ENCODE assay signal across 8 cellular contexts in the genomic region with DNA sequence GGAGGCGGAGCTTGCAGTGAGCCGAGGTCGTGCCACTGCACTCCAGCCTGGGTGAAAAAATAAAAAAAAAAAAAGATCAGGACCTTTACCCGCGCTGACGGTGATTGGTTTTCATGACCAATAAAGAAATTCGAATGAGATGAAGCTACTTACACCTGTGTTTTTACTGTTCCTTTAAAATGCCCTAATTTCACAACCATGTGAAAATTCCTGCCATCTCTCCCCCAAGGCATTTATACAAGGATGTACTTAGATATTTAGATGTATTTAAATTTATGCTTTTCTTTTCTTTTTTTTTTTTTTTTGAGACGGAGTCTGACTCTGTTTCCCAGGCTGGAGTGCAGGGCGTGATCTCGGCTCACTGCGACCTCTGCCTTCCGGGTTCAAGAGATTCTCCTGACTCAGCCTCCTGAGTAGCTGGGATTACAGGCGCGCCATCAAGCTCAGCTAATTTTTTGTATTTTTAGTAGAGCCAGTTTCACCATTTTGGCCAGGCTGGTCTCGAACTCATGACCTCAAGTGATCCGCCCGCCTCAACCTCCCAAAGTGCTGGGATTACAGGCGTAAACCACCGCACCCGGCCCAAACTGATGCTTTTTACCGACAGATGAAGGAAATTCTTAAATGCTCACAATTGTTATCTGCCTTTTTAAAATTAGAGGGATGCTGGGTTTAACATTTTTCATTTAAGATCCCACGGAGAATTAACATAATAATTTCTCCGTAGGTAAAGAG. TPM values are rescaled to one million over a fixed set of nuclear protein-coding genes. Genes with fewer than 3 reads are reported as not detected.
DNase-seq lines count a peak whose midpoint lies in the region; ATAC-seq and TF ChIP-seq lines count a peak whose summit lies in the region.

No MANE protein-coding gene starts in this region.

- H3K27ac ChIP-seq in transverse colon: peak overlapping the region; percentile 99 to 100 (median 99)

- no peak for TF ChIP-seq POLR2A in transverse colon (IDR thresholded peaks at IDR 0.05)

- in situ Hi-C loops in transverse colon (cut with MboI; ENCODE audit: low pct_ligation_motif_present in 1 of 4, low pct_unique_long_range_greater_than_20kb in 1 of 4, low sequenced_read_pairs in 3 of 4): loop anchor here in 1 of 4 donors (5.0 kb wide), 1 partner anchor 141 kb away; the partner anchor contains the start of gene MCM10

- intact Hi-C loops in activated naive CD4-positive, alpha-beta T cell treated with anti-CD3 and anti-CD28 coated beads for 36 hours (cut with micrococcal nuclease): loop anchor here (1.0 to 5.0 kb wide), 9 partner anchors 32 to 1261 kb away; partner anchors contain the start of genes CAMK1D, MCM10, PRPF18 and SEPHS1
- intact Hi-C loops in activated T-helper 1 cell treated with anti-CD3 and anti-CD28 coated beads, Interleukin-12 subunit alpha, Interleukin-12 subunit beta, Interleukin-2, Interleukin-4 antibody, amounts not matched to agents 30 ng/mL and 10 ng/mL and 1 ng/mL, durations not matched to agents 14 hours and 24 hours and 36 hours (cut with micrococcal nuclease): loop anchor here (1.0 to 2.0 kb wide), 7 partner anchors 32 to 1181 kb away; partner anchors contain the start of genes MCM10, OPTN and SEPHS1
- intact Hi-C loops in transverse colon (cut with DNase I; ENCODE audit: low total_unique reads): loop anchor here (1.0 kb wide), 1 partner anchor 142 kb away; the partner anchor contains the start of gene MCM10

- peaks cover 24% of the 10 kb centered on the region for H3K4me1 Mint-ChIP-seq in activated naive CD4-positive, alpha-beta T cell treated with anti-CD3 and anti-CD28 coated beads for 36 hours (ENCODE audit: low read depth)
- H3K4me1 Mint-ChIP-seq in activated T-helper 1 cell treated with anti-CD3 and anti-CD28 coated beads, Interleukin-12 subunit alpha, Interleukin-12 subunit beta, Interleukin-2, Interleukin-4 antibody, amounts not matched to agents 30 ng/mL and 10 ng/mL and 1 ng/mL, durations not matched to agents 14 hours and 24 hours and 36 hours (ENCODE audit: low read depth): peaks cover 20% of the 10 kb centered on the region
- peaks cover 9% of the 10 kb centered on the region for H3K4me1 Mint-ChIP-seq in mesothelial cell of epicardium

- no peaks in the 10 kb centered on the region for H3K27me3 Mint-ChIP-seq in activated naive CD4-positive, alpha-beta T cell treated with anti-CD3 and anti-CD28 coated beads for 36 hours (ENCODE audit: low read depth)
- H3K27me3 Mint-ChIP-seq in activated T-helper 1 cell treated with anti-CD3 and anti-CD28 coated beads, Interleukin-12 subunit alpha, Interleukin-12 subunit beta, Interleukin-2, Interleukin-4 antibody, amounts not matched to agents 30 ng/mL and 10 ng/mL and 1 ng/mL, durations not matched to agents 14 hours and 24 hours and 36 hours (ENCODE audit: insufficient read depth): no peaks in the 10 kb centered on the region
- no peaks in the 10 kb centered on the region for H3K27me3 Mint-ChIP-seq in mesothelial cell of epicardium (ENCODE audit: low read depth)

- H3K27me3 ChIP-seq in transverse colon: no peaks in the 10 kb centered on the region

- H3K4me3 ChIP-seq in transverse colon: peak overlapping the region in 3 of 4 donors; percentile 43 to 70 (median 45)

- TF ChIP-seq CTCF in mesothelial cell of epicardium (IDR thresholded peaks at IDR 0.05; ENCODE audit: unreplicated experiment) (no peak), transverse colon (IDR thresholded peaks at IDR 0.05) (no peak)

- no peaks in the 10 kb centered on the region for H3K9me3 Mint-ChIP-seq in activated naive CD4-positive, alpha-beta T cell treated with anti-CD3 and anti-CD28 coated beads for 36 hours
- H3K9me3 Mint-ChIP-seq in activated T-helper 1 cell treated with anti-CD3 and anti-CD28 coated beads, Interleukin-12 subunit alpha, Interleukin-12 subunit beta, Interleukin-2, Interleukin-4 antibody, amounts not matched to agents 30 ng/mL and 10 ng/mL and 1 ng/mL, durations not matched to agents 14 hours and 24 hours and 36 hours: no peaks in the 10 kb centered on the region
- H3K9me3 Mint-ChIP-seq in mesothelial cell of epicardium: no peaks in the 10 kb centered on the region

- no peak for TF ChIP-seq EP300 in transverse colon (IDR thresholded peaks at IDR 0.05; ENCODE audit: low read depth)

- 81 to 84% methylated on average over 19 to 23 of the region's 23 CpGs for WGBS in transverse colon (ENCODE audit: low coverage in 1 of 2), 2 donors

- H3K4me1 ChIP-seq in transverse colon: peaks cover 3 to 27% (median 15%) of the 10 kb centered on the region in 4 donors

- ATAC-seq in HG03460 (IDR thresholded peaks at IDR 0.05; ENCODE audit: unreplicated experiment): no peak

- CTCF ChIA-PET in activated naive CD4-positive, alpha-beta T cell treated with anti-CD3 and anti-CD28 coated beads for 36 hours (lab: Charles Lee): interaction anchor here (0.6 to 5.6 kb wide), 14 partner anchors 10 to 460 kb away, joined by 3 to 53 read pairs (median 4); partner anchors contain the start of gene MCM10

- DNase-seq in activated naive CD4-positive, alpha-beta T cell treated with anti-CD3 and anti-CD28 coated beads for 36 hours: no peak
- no peak for DNase-seq in activated naive CD4-positive, alpha-beta T cell treated with Interleukin-2 at 50 U/mL for 16 hours
- DNase-seq in activated T-helper 1 cell treated with anti-CD3 and anti-CD28 coated beads, Interleukin-12 subunit alpha, Interleukin-12 subunit beta, Interleukin-2, Interleukin-4 antibody, amounts not matched to agents 30 ng/mL and 10 ng/mL and 1 ng/mL, durations not matched to agents 14 hours and 24 hours and 36 hours (ENCODE audit: low spot score): no peak
- DNase-seq in mesothelial cell of epicardium (ENCODE audit: low spot score in 2 of 2, unreplicated experiment in 2 of 2) (no peak), transverse colon (no peak), NCI-H187 (lab: John Stamatoyannopoulos, UW) (no peak), amniotic stem cell (lab: John Stamatoyannopoulos, UW) (no peak)

- H3K9me3 ChIP-seq in transverse colon: no peaks in the 10 kb centered on the region

- no peaks in the 10 kb centered on the region for H3K36me3 ChIP-seq in transverse colon

- peaks cover 5% of the 10 kb centered on the region for H3K36me3 Mint-ChIP-seq in activated naive CD4-positive, alpha-beta T cell treated with anti-CD3 and anti-CD28 coated beads for 36 hours (ENCODE audit: low read depth)
- peaks cover 5% of the 10 kb centered on the region for H3K36me3 Mint-ChIP-seq in activated T-helper 1 cell treated with anti-CD3 and anti-CD28 coated beads, Interleukin-12 subunit alpha, Interleukin-12 subunit beta, Interleukin-2, Interleukin-4 antibody, amounts not matched to agents 30 ng/mL and 10 ng/mL and 1 ng/mL, durations not matched to agents 14 hours and 24 hours and 36 hours (ENCODE audit: low read depth)
- no peaks in the 10 kb centered on the region for H3K36me3 Mint-ChIP-seq in mesothelial cell of epicardium

- peak overlapping the region; percentile 95 for H3K27ac Mint-ChIP-seq in activated naive CD4-positive, alpha-beta T cell treated with anti-CD3 and anti-CD28 coated beads for 36 hours
- H3K27ac Mint-ChIP-seq in activated T-helper 1 cell treated with anti-CD3 and anti-CD28 coated beads, Interleukin-12 subunit alpha, Interleukin-12 subunit beta, Interleukin-2, Interleukin-4 antibody, amounts not matched to agents 30 ng/mL and 10 ng/mL and 1 ng/mL, durations not matched to agents 14 hours and 24 hours and 36 hours: no peak overlapping the region
- H3K27ac Mint-ChIP-seq in mesothelial cell of epicardium: peak overlapping the region; percentile 88

- H3K4me3 Mint-ChIP-seq in activated naive CD4-positive, alpha-beta T cell treated with anti-CD3 and anti-CD28 coated beads for 36 hours: peak overlapping the region; percentile 78
- peak overlapping the region; percentile 82 for H3K4me3 Mint-ChIP-seq in activated T-helper 1 cell treated with anti-CD3 and anti-CD28 coated beads, Interleukin-12 subunit alpha, Interleukin-12 subunit beta, Interleukin-2, Interleukin-4 antibody, amounts not matched to agents 30 ng/mL and 10 ng/mL and 1 ng/mL, durations not matched to agents 14 hours and 24 hours and 36 hours
- H3K4me3 Mint-ChIP-seq in mesothelial cell of epicardium: no peak overlapping the region

RNA-seq across cellular contexts. Expression of gene PHYH, which starts 3.1 kb away (rescaled TPM):
- 10 to 100 TPM; 13.3 to 14.2 TPM for total RNA-seq in activated naive CD4-positive, alpha-beta T cell treated with anti-CD3 and anti-CD28 coated beads for 36 hours
- total RNA-seq in activated T-helper 1 cell treated with anti-CD3 and anti-CD28 coated beads, Interleukin-12 subunit alpha, Interleukin-12 subunit beta, Interleukin-2, Interleukin-4 antibody, amounts not matched to agents 30 ng/mL and 10 ng/mL and 1 ng/mL, durations not matched to agents 14 hours and 24 hours and 36 hours: 9.7 and 11.1 TPM in 2 replicates
- 12.0 to 13.2 TPM (median 12.6 TPM) in 3 replicates for total RNA-seq in mesothelial cell of epicardium
- 10 to 100 TPM; 16.1 to 90.1 (median 49.2) TPM for total RNA-seq in transverse colon

RNA-seq across cellular contexts. Expression of gene SEPHS1, which starts 45.1 kb away (rescaled TPM):
- 10 to 100 TPM; 75.6 to 79.6 TPM for total RNA-seq in activated naive CD4-positive, alpha-beta T cell treated with anti-CD3 and anti-CD28 coated beads for 36 hours
- total RNA-seq in activated T-helper 1 cell treated with anti-CD3 and anti-CD28 coated beads, Interleukin-12 subunit alpha, Interleukin-12 subunit beta, Interleukin-2, Interleukin-4 antibody, amounts not matched to agents 30 ng/mL and 10 ng/mL and 1 ng/mL, durations not matched to agents 14 hours and 24 hours and 36 hours: 54.4 and 56.7 TPM in 2 replicates
- total RNA-seq in mesothelial cell of epicardium (80.4 to 87.2 TPM (median 85.0 TPM) in 3 replicates), transverse colon (10 to 100 TPM; 14.6 to 44.6 (median 28.5) TPM)
